28 cellular contexts compared by ENCODE assay signal in the genomic region with DNA sequence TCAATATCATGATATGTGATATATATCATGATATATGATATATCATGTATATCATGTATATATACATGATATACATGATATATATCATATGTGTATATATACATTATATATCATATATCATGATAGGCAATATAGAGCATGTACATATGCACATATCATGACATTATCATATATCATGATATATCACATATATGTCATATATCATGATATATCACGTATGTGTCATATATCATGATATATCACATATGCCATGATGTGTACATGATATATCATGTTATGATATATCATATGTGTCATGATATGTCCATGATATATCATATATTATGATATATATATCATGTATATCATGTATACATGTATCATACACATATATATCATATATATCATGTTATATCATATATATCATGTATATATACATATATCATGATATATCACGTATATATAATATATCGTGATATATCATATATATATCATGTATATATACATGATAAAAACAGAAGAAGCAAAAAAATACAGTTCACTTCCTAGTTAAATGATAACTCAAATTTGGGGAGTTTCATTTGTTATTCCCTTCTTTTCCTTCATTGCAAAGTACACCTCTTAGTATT.
"Had no signal": no experiment of that assay in that cellular context is flagged by ENCODE, and none has a peak within 500 bp of the region (broad histone marks: within the 10 kb centered on the region; RNA-seq: fewer than 3 reads in every experiment).

No MANE protein-coding gene starts in this region.

- H3K27me3 ChIP-seq: ascending aorta, body of pancreas, MG63, SJSA1 had no signal

- H3K27me3 Mint-ChIP-seq: activated CD8-positive, alpha-beta memory T cell treated with anti-CD3 and anti-CD28 coated beads, Interleukin-2, amount 10 ng/mL, durations not matched to agents 7 days and 5 days; activated naive CD8-positive, alpha-beta T cell treated with anti-CD3 and anti-CD28 coated beads, Interleukin-2, amount 50 U/mL, for 24 hours; activated T-cell treated with anti-CD3 and anti-CD28 coated beads, Interleukin-2, amount 50 U/mL, for 24 hours had no signal

- ATAC-seq: activated CD8-positive, alpha-beta memory T cell treated with anti-CD3 and anti-CD28 coated beads, Interleukin-2, amount 10 ng/mL, durations not matched to agents 7 days and 5 days; activated naive CD4-positive, alpha-beta T cell treated with anti-CD3 and anti-CD28 coated beads, Interleukin-2, amount 50 U/mL, for 72 hours; activated naive CD8-positive, alpha-beta T cell treated with anti-CD3 and anti-CD28 coated beads, Interleukin-2, amount 50 U/mL, for 24 hours; body of pancreas; PC-3; SK-N-SH treated with all-trans-retinoic acid at 6 μM for 48 hours; WTC11 had no signal

- FAIRE-seq: bronchial epithelial cell had no signal

- H3K4me3 Mint-ChIP-seq: activated CD8-positive, alpha-beta memory T cell treated with anti-CD3 and anti-CD28 coated beads, Interleukin-2, amount 10 ng/mL, durations not matched to agents 7 days and 5 days; activated naive CD8-positive, alpha-beta T cell treated with anti-CD3 and anti-CD28 coated beads, Interleukin-2, amount 50 U/mL, for 24 hours; activated T-cell treated with anti-CD3 and anti-CD28 coated beads, Interleukin-2, amount 50 U/mL, for 24 hours; activated T-helper 1 cell treated with anti-CD3 and anti-CD28 coated beads, Interleukin-12 subunit alpha, Interleukin-12 subunit beta, Interleukin-2, Interleukin-4 antibody, amounts not matched to agents 30 ng/mL and 10 ng/mL and 1 ng/mL, durations not matched to agents 14 hours and 24 hours and 36 hours; WTC11 had no signal

- H3K36me3 Mint-ChIP-seq: activated CD8-positive, alpha-beta memory T cell treated with anti-CD3 and anti-CD28 coated beads, Interleukin-2, amount 10 ng/mL, durations not matched to agents 7 days and 5 days; activated naive CD4-positive, alpha-beta T cell treated with anti-CD3 and anti-CD28 coated beads, Interleukin-2, amount 50 U/mL, for 72 hours had no signal

- H3K4me1 ChIP-seq: ascending aorta, body of pancreas, SJSA1 had no signal

- H3K27ac Mint-ChIP-seq: activated CD8-positive, alpha-beta memory T cell treated with anti-CD3 and anti-CD28 coated beads, Interleukin-2, amount 10 ng/mL, durations not matched to agents 7 days and 5 days; activated naive CD4-positive, alpha-beta T cell treated with anti-CD3 and anti-CD28 coated beads, Interleukin-2, amount 50 U/mL, for 72 hours; activated naive CD8-positive, alpha-beta T cell treated with anti-CD3 and anti-CD28 coated beads, Interleukin-2, amount 50 U/mL, for 24 hours; activated T-cell treated with anti-CD3 and anti-CD28 coated beads, Interleukin-2, amount 50 U/mL, for 24 hours; activated T-helper 1 cell treated with anti-CD3 and anti-CD28 coated beads, Interleukin-12 subunit alpha, Interleukin-12 subunit beta, Interleukin-2, Interleukin-4 antibody, amounts not matched to agents 30 ng/mL and 10 ng/mL and 1 ng/mL, durations not matched to agents 14 hours and 24 hours and 36 hours; WTC11 had no signal

- H3K4me1 Mint-ChIP-seq: activated CD8-positive, alpha-beta memory T cell treated with anti-CD3 and anti-CD28 coated beads, Interleukin-2, amount 10 ng/mL, durations not matched to agents 7 days and 5 days; activated naive CD8-positive, alpha-beta T cell treated with anti-CD3 and anti-CD28 coated beads, Interleukin-2, amount 50 U/mL, for 24 hours; WTC11 had no signal

- H3K27ac ChIP-seq: ascending aorta, body of pancreas, SJSA1 had no signal

- H3K9me3 ChIP-seq: ascending aorta, body of pancreas, MG63, SJSA1 had no signal

- H3K4me3 ChIP-seq: ascending aorta, body of pancreas, MG63, SJSA1 had no signal

- DNase-seq: activated CD4-positive, alpha-beta T cell treated with anti-CD3 and anti-CD28 coated beads for 48 hours; activated CD4-positive, alpha-beta T cell treated with anti-CD3 and anti-CD28 coated beads, Interleukin-2, amount 50 U/mL, for 4 hours; activated CD4-positive, CD25-positive, alpha-beta regulatory T cell treated with anti-CD3 and anti-CD28 coated beads, Interleukin-2, amount 50 U/mL, for 72 hours; activated CD8-positive, alpha-beta memory T cell treated with anti-CD3 and anti-CD28 coated beads, Interleukin-2, amount 10 ng/mL, durations not matched to agents 7 days and 5 days; activated effector memory CD4-positive, alpha-beta T cell treated with Interleukin-2 at 50 U/mL for 16 hours; activated naive CD4-positive, alpha-beta T cell treated with Interleukin-2 at 50 U/mL for 16 hours; activated naive CD8-positive, alpha-beta T cell treated with anti-CD3 and anti-CD28 coated beads, Interleukin-2, amount 50 U/mL, for 24 hours; activated T-cell treated with anti-CD3 and anti-CD28 coated beads, Interleukin-2, amount 50 U/mL, for 24 hours; amniotic stem cell; body of pancreas; central memory CD4-positive, alpha-beta T cell; MG63; NCI-H1105; NCI-H1436; NCI-H1694 treated with DMSO at 0.1 percent for 48 hours; NCI-H2081; NCI-H446; NCI-H524; PC-3; SHP77; SW 1271 had no signal

- H3K36me3 ChIP-seq: ascending aorta, MG63, SJSA1 had no signal
